Comparison of ENCODE assay signal across 3 cellular contexts in genomic region chr11:45800261-45800660, GRCh38.
A peak's percentile ranks its signal among the peaks of the same experiment; 100 is the strongest.
TF ChIP-seq lines count a peak whose summit lies in the region.

No MANE protein-coding gene starts in this region.

TF ChIP-seq in HepG2, 621 proteins besides CTCF, POLR2A, EP300 and RAD21:
- TF ChIP-seq ZNF512 (CRISPR knock-in tag; IDR thresholded peaks at IDR 0.05) (no peak), HMGA1 (CRISPR knock-in tag; conservative IDR thresholded peaks at IDR 0.05) (no peak), MYC (CRISPR knock-in tag; IDR thresholded peaks at IDR 0.05; ENCODE audit: borderline replicate concordance) (no peak), SIX1 (CRISPR knock-in tag; IDR thresholded peaks at IDR 0.05; ENCODE audit: borderline replicate concordance) (no peak), ZNF792 (CRISPR knock-in tag; IDR thresholded peaks at IDR 0.05) (no peak), MAZ (IDR thresholded peaks at IDR 0.05; ENCODE audit: borderline replicate concordance, low read depth, low read length) (no peak), MAZ (CRISPR knock-in tag; IDR thresholded peaks at IDR 0.05; ENCODE audit: low read depth) (no peak), ZNF605 (CRISPR knock-in tag; IDR thresholded peaks at IDR 0.05) (no peak), MTERF4 (CRISPR knock-in tag; IDR thresholded peaks at IDR 0.05) (no peak), ZNF17 (CRISPR knock-in tag; IDR thresholded peaks at IDR 0.05) (no peak), MED8 (CRISPR knock-in tag; IDR thresholded peaks at IDR 0.05; ENCODE audit: insufficient replicate concordance) (no peak)
TF ChIP-seq in HepG2: peak in this region for 0.

TF ChIP-seq in GM12878, 131 proteins besides CTCF, POLR2A, EP300 and RAD21:
- no peak for TF ChIP-seq ZBTB33 (IDR thresholded peaks at IDR 0.05)
- TF ChIP-seq ZBTB40 (IDR thresholded peaks at IDR 0.05; ENCODE audit: borderline replicate concordance), result peak; percentile 68

TF ChIP-seq in K562, 482 proteins besides CTCF, POLR2A, EP300 and RAD21:
- peak; percentile 92 for TF ChIP-seq ZBTB40 (IDR thresholded peaks at IDR 0.05)
- peak; percentile 83 for TF ChIP-seq ZBTB40 (CRISPR knock-in tag; IDR thresholded peaks at IDR 0.05)
- no peak for TF ChIP-seq ARID4B (CRISPR knock-in tag; IDR thresholded peaks at IDR 0.05)
TF ChIP-seq in K562: peak in this region for 1.
